34 cellular contexts compared by ENCODE assay signal in the genomic region with DNA sequence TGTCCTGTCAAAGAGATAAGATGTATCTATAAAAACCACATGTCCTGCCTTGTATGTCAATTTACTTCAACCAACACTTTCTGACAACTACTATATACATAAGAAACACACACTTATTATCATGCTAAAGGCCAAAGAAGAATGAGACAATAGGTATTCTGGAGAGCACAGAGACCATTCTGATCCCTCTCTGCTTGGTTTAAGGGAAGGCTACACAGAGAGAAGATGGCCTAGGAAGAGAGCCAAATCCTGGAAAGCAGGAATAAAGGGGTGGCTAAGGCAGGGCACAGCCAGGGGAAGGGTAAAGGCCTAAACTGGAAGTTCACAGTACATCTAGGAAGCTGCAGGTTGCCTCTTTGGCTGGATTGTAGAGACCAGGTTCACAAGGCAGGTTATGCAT.
"Had no signal": no experiment of that assay in that cellular context is flagged by ENCODE, and none has a peak within 500 bp of the region (broad histone marks: within the 10 kb centered on the region; RNA-seq: fewer than 3 reads in every experiment).

No MANE protein-coding gene starts in this region.

- H3K27ac Mint-ChIP-seq: activated CD4-positive, alpha-beta memory T cell treated with anti-CD3 and anti-CD28 coated beads for 36 hours; activated CD4-positive, alpha-beta T cell treated with anti-CD3 and anti-CD28 coated beads, Interleukin-2, amount 10 ng/mL, durations not matched to agents 24 days and 14 days; activated naive CD4-positive, alpha-beta T cell treated with anti-CD3 and anti-CD28 coated beads, Interleukin-2, amount 50 U/mL, for 72 hours; activated T-helper 17 cell treated with anti-CD3 and anti-CD28 coated beads, Interleukin-2, amount 50 U/mL, for 72 hours; mesothelial cell of epicardium; naive thymus-derived CD4-positive, alpha-beta T cell; stimulated activated naive B cell treated with anti-CD40 and anti-IgM and Interleukin-4, amounts not matched to agents 10 μg/mL and 1 μg/mL and 100 μg/mL, for 72 hours had no signal

- H3K9me3 Mint-ChIP-seq: activated CD4-positive, alpha-beta memory T cell treated with anti-CD3 and anti-CD28 coated beads for 36 hours; activated CD4-positive, alpha-beta T cell treated with anti-CD3 and anti-CD28 coated beads, Interleukin-2, amount 10 ng/mL, durations not matched to agents 24 days and 14 days; activated naive CD4-positive, alpha-beta T cell treated with anti-CD3 and anti-CD28 coated beads, Interleukin-2, amount 50 U/mL, for 72 hours; activated T-cell treated with anti-CD3 and anti-CD28 coated beads, Interleukin-2, amount 50 U/mL, for 4 hours; activated T-helper 17 cell treated with anti-CD3 and anti-CD28 coated beads, Interleukin-2, amount 50 U/mL, for 72 hours; immature natural killer cell; mesothelial cell of epicardium; naive thymus-derived CD4-positive, alpha-beta T cell; stimulated activated naive B cell treated with anti-CD40 and anti-IgM and Interleukin-4, amounts not matched to agents 10 μg/mL and 1 μg/mL and 100 μg/mL, for 72 hours had no signal

- H3K4me3 ChIP-seq: body of pancreas, colonic mucosa, gastrocnemius medialis, hepatocyte, right atrium auricular region, smooth muscle cell, stomach, suprapubic skin, tibial artery, upper lobe of right lung had no signal

- H3K9me3 ChIP-seq: adrenal gland, body of pancreas, colonic mucosa, gastrocnemius medialis, right atrium auricular region, stomach, suprapubic skin, tibial artery, upper lobe of right lung had no signal

- DNase-seq: activated CD4-positive, alpha-beta memory T cell treated with anti-CD3 and anti-CD28 coated beads for 36 hours; activated CD4-positive, alpha-beta T cell treated with anti-CD3 and anti-CD28 coated beads, Interleukin-2, amount 10 ng/mL, durations not matched to agents 24 days and 14 days; activated CD4-positive, CD25-positive, alpha-beta regulatory T cell treated with anti-CD3 and anti-CD28 coated beads, Interleukin-2, amount 50 U/mL, for 72 hours; activated gamma-delta T cell treated with Interleukin-2 at 50 U/mL for 16 hours; activated T-cell treated with anti-CD3 and anti-CD28 coated beads, Interleukin-2, amount 50 U/mL, for 4 hours; adrenal gland; aorta; body of pancreas; cerebellar nuclear complex; colonic mucosa; effector CD8-positive, alpha-beta T cell; gastrocnemius medialis; immature natural killer cell; kidney; left colon; naive thymus-derived CD4-positive, alpha-beta T cell; nucleus accumbens; stimulated activated CD4-positive, alpha-beta T cell treated with anti-CD3 and anti-CD28 coated beads, Interleukin-1b, Interleukin-23, amount 100 ng/mL, for 48 hours; stimulated activated CD4-positive, alpha-beta T cell treated with anti-CD3 and anti-CD28 coated beads, Interleukin-4, amount 100 ng/mL, for 4 hours; stimulated activated CD8-positive, alpha-beta memory T cell treated with anti-CD3 and anti-CD28 coated beads, Interleukin-4, amount 100 ng/mL, for 48 hours; stimulated activated naive B cell treated with anti-CD40 and anti-IgM and Interleukin-4, amounts not matched to agents 10 μg/mL and 1 μg/mL and 100 μg/mL, for 72 hours; stomach; T-helper 9 cell; tibial artery; upper lobe of right lung; WERI-Rb-1 had no signal

- H3K4me2 ChIP-seq: hepatocyte, smooth muscle cell had no signal

- H3K4me1 ChIP-seq: adrenal gland, body of pancreas, colonic mucosa, gastrocnemius medialis, parathyroid adenoma, right atrium auricular region, stomach, suprapubic skin, tibial artery, upper lobe of right lung had no signal

- H3K4me1 Mint-ChIP-seq: activated T-helper 17 cell treated with anti-CD3 and anti-CD28 coated beads, Interleukin-2, amount 50 U/mL, for 72 hours; immature natural killer cell; mesothelial cell of epicardium; naive thymus-derived CD4-positive, alpha-beta T cell; stimulated activated naive B cell treated with anti-CD40 and anti-IgM and Interleukin-4, amounts not matched to agents 10 μg/mL and 1 μg/mL and 100 μg/mL, for 72 hours had no signal

- H3K36me3 ChIP-seq: adrenal gland, colonic mucosa, WERI-Rb-1 had no signal

- H3K4me3 Mint-ChIP-seq: activated CD4-positive, alpha-beta memory T cell treated with anti-CD3 and anti-CD28 coated beads for 36 hours; activated CD4-positive, alpha-beta T cell treated with anti-CD3 and anti-CD28 coated beads, Interleukin-2, amount 10 ng/mL, durations not matched to agents 24 days and 14 days; activated T-cell treated with anti-CD3 and anti-CD28 coated beads, Interleukin-2, amount 50 U/mL, for 4 hours; activated T-helper 17 cell treated with anti-CD3 and anti-CD28 coated beads, Interleukin-2, amount 50 U/mL, for 72 hours; immature natural killer cell; mesothelial cell of epicardium; naive thymus-derived CD4-positive, alpha-beta T cell; stimulated activated naive B cell treated with anti-CD40 and anti-IgM and Interleukin-4, amounts not matched to agents 10 μg/mL and 1 μg/mL and 100 μg/mL, for 72 hours had no signal

- H3K27me3 ChIP-seq: adrenal gland, body of pancreas, colonic mucosa, gastrocnemius medialis, hepatocyte, right atrium auricular region, stomach, suprapubic skin, tibial artery, upper lobe of right lung had no signal

- H2AFZ ChIP-seq: hepatocyte, parathyroid adenoma had no signal

- FAIRE-seq: kidney had no signal

- ATAC-seq: activated naive CD4-positive, alpha-beta T cell treated with anti-CD3 and anti-CD28 coated beads, Interleukin-2, amount 50 U/mL, for 72 hours; activated T-cell treated with anti-CD3 and anti-CD28 coated beads, Interleukin-2, amount 50 U/mL, for 4 hours; activated T-helper 17 cell treated with anti-CD3 and anti-CD28 coated beads, Interleukin-2, amount 50 U/mL, for 72 hours; body of pancreas; gastrocnemius medialis; left colon; naive thymus-derived CD4-positive, alpha-beta T cell; stimulated activated naive B cell treated with anti-CD40 and anti-IgM and Interleukin-4, amounts not matched to agents 10 μg/mL and 1 μg/mL and 100 μg/mL, for 72 hours; upper lobe of right lung had no signal

- H3K36me3 Mint-ChIP-seq: mesothelial cell of epicardium had no signal

- H3K9ac ChIP-seq: parathyroid adenoma had no signal

- H3K27me3 Mint-ChIP-seq: activated CD4-positive, alpha-beta memory T cell treated with anti-CD3 and anti-CD28 coated beads for 36 hours; activated CD4-positive, alpha-beta T cell treated with anti-CD3 and anti-CD28 coated beads, Interleukin-2, amount 10 ng/mL, durations not matched to agents 24 days and 14 days; activated T-helper 17 cell treated with anti-CD3 and anti-CD28 coated beads, Interleukin-2, amount 50 U/mL, for 72 hours; naive thymus-derived CD4-positive, alpha-beta T cell; stimulated activated naive B cell treated with anti-CD40 and anti-IgM and Interleukin-4, amounts not matched to agents 10 μg/mL and 1 μg/mL and 100 μg/mL, for 72 hours had no signal

- H3K27ac ChIP-seq: adrenal gland, body of pancreas, colonic mucosa, gastrocnemius medialis, hepatocyte, parathyroid adenoma, right atrium auricular region, stomach, suprapubic skin, tibial artery, upper lobe of right lung, WERI-Rb-1 had no signal

- H3K79me2 ChIP-seq: hepatocyte, parathyroid adenoma had no signal
